ENCODE assay signal across 22 cellular contexts in genomic region chr18:76886112-76886511, GRCh38.
"Had no signal": no experiment of that assay in that cellular context is flagged by ENCODE, and none has a peak within 500 bp of the region (broad histone marks: within the 10 kb centered on the region; RNA-seq: fewer than 3 reads in every experiment).

No MANE protein-coding gene starts in this region.

- DNase-seq: activated CD4-positive, CD25-positive, alpha-beta regulatory T cell treated with anti-CD3 and anti-CD28 coated beads, Interleukin-2, amount 50 U/mL, for 72 hours; activated naive CD8-positive, alpha-beta T cell treated with anti-CD3 and anti-CD28 coated beads, Interleukin-2, amount 50 U/mL, for 24 hours; activated T-cell treated with anti-CD3 and anti-CD28 coated beads, Interleukin-2, amount 50 U/mL, for 1 hour; anterior cingulate cortex; brain microvascular endothelial cell; central memory CD4-positive, alpha-beta T cell; dermis blood vessel endothelial cell; effector memory CD4-positive, alpha-beta T cell; esophagus squamous epithelium; left lung; natural killer cell; pancreas; psoas muscle; spleen; stimulated activated CD4-positive, alpha-beta T cell treated with anti-CD3 and anti-CD28 coated beads, Interleukin-4, amount 100 ng/mL, for 1 hour; stimulated activated naive CD4-positive, alpha-beta T cell; thyroid gland; WERI-Rb-1 had no signal

- H3K9me3 Mint-ChIP-seq: activated naive CD8-positive, alpha-beta T cell treated with anti-CD3 and anti-CD28 coated beads, Interleukin-2, amount 50 U/mL, for 24 hours; natural killer cell; T-helper 2 cell treated with Interferon-gamma antibody and Interleukin-4, amounts not matched to agents 5 μg/mL and 100 μg/mL, for 36 hours had no signal

- H3K27ac Mint-ChIP-seq: activated naive CD8-positive, alpha-beta T cell treated with anti-CD3 and anti-CD28 coated beads, Interleukin-2, amount 50 U/mL, for 24 hours; natural killer cell; T-helper 2 cell treated with Interferon-gamma antibody and Interleukin-4, amounts not matched to agents 5 μg/mL and 100 μg/mL, for 36 hours had no signal

- H3K27me3 Mint-ChIP-seq: activated naive CD8-positive, alpha-beta T cell treated with anti-CD3 and anti-CD28 coated beads, Interleukin-2, amount 50 U/mL, for 24 hours had no signal

- H3K4me3 Mint-ChIP-seq: activated naive CD8-positive, alpha-beta T cell treated with anti-CD3 and anti-CD28 coated beads, Interleukin-2, amount 50 U/mL, for 24 hours; natural killer cell; T-helper 2 cell treated with Interferon-gamma antibody and Interleukin-4, amounts not matched to agents 5 μg/mL and 100 μg/mL, for 36 hours had no signal

- H3K27ac ChIP-seq: brain microvascular endothelial cell, esophagus squamous epithelium, gastroesophageal sphincter, left lung, pancreas, psoas muscle, right atrium auricular region, spleen, thyroid gland, WERI-Rb-1 had no signal

- ATAC-seq: activated naive CD8-positive, alpha-beta T cell treated with anti-CD3 and anti-CD28 coated beads, Interleukin-2, amount 50 U/mL, for 24 hours; gastroesophageal sphincter; left lung; pancreas; psoas muscle; SK-N-SH treated with all-trans-retinoic acid at 6 μM for 48 hours had no signal

- H3K4me1 Mint-ChIP-seq: activated naive CD8-positive, alpha-beta T cell treated with anti-CD3 and anti-CD28 coated beads, Interleukin-2, amount 50 U/mL, for 24 hours had no signal
